In the genomic region with DNA sequence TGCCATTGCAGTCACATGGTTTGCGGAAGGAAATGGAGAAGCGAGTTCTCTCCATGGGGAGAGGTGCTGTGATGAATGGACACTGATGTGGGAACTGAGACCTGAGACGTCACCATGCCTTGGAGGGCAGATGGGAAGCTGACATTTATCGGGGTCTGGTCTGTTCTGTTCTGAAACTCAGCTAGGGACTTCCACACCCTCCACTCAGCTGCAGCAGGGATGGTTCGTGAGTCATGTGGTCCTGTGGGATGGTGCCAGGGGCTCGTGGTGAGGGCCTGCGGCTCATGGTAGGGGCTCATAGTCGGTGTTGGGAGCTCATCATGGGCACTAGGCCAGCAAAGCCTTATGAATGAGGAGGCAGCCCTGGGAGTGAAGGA, we compare ENCODE assay signal across 1 cellular context.
TF ChIP-seq lines count a peak whose summit lies in the region.

No MANE protein-coding gene starts in this region.

TF ChIP-seq in GM23338, 12 proteins besides CTCF, POLR2A, EP300 and RAD21 (continued from another document):
- TF ChIP-seq, protein P1, sequence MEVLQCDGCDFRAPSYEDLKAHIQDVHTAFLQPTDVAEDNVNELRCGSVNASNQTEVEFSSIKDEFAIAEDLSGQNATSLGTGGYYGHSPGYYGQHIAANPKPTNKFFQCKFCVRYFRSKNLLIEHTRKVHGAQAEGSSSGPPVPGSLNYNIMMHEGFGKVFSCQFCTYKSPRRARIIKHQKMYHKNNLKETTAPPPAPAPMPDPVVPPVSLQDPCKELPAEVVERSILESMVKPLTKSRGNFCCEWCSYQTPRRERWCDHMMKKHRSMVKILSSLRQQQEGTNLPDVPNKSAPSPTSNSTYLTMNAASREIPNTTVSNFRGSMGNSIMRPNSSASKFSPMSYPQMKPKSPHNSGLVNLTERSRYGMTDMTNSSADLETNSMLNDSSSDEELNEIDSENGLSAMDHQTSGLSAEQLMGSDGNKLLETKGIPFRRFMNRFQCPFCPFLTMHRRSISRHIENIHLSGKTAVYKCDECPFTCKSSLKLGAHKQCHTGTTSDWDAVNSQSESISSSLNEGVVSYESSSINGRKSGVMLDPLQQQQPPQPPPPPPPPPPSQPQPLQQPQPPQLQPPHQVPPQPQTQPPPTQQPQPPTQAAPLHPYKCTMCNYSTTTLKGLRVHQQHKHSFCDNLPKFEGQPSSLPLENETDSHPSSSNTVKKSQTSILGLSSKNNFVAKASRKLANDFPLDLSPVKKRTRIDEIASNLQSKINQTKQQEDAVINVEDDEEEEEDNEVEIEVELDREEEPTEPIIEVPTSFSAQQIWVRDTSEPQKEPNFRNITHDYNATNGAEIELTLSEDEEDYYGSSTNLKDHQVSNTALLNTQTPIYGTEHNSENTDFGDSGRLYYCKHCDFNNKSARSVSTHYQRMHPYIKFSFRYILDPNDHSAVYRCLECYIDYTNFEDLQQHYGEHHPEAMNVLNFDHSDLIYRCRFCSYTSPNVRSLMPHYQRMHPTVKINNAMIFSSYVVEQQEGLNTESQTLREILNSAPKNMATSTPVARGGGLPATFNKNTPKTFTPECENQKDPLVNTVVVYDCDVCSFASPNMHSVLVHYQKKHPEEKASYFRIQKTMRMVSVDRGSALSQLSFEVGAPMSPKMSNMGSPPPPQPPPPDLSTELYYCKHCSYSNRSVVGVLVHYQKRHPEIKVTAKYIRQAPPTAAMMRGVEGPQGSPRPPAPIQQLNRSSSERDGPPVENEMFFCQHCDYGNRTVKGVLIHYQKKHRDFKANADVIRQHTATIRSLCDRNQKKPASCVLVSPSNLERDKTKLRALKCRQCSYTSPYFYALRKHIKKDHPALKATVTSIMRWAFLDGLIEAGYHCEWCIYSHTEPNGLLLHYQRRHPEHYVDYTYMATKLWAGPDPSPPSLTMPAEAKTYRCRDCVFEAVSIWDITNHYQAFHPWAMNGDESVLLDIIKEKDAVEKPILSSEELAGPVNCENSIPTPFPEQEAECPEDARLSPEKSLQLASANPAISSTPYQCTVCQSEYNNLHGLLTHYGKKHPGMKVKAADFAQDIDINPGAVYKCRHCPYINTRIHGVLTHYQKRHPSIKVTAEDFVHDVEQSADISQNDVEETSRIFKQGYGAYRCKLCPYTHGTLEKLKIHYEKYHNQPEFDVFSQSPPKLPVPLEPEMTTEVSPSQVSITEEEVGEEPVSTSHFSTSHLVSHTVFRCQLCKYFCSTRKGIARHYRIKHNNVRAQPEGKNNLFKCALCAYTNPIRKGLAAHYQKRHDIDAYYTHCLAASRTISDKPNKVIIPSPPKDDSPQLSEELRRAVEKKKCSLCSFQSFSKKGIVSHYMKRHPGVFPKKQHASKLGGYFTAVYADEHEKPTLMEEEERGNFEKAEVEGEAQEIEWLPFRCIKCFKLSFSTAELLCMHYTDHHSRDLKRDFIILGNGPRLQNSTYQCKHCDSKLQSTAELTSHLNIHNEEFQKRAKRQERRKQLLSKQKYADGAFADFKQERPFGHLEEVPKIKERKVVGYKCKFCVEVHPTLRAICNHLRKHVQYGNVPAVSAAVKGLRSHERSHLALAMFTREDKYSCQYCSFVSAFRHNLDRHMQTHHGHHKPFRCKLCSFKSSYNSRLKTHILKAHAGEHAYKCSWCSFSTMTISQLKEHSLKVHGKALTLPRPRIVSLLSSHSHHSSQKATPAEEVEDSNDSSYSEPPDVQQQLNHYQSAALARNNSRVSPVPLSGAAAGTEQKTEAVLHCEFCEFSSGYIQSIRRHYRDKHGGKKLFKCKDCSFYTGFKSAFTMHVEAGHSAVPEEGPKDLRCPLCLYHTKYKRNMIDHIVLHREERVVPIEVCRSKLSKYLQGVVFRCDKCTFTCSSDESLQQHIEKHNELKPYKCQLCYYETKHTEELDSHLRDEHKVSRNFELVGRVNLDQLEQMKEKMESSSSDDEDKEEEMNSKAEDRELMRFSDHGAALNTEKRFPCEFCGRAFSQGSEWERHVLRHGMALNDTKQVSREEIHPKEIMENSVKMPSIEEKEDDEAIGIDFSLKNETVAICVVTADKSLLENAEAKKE (CRISPR knock-in tag; IDR thresholded peaks at IDR 0.05) = no peak
- TF ChIP-seq, protein P2, sequence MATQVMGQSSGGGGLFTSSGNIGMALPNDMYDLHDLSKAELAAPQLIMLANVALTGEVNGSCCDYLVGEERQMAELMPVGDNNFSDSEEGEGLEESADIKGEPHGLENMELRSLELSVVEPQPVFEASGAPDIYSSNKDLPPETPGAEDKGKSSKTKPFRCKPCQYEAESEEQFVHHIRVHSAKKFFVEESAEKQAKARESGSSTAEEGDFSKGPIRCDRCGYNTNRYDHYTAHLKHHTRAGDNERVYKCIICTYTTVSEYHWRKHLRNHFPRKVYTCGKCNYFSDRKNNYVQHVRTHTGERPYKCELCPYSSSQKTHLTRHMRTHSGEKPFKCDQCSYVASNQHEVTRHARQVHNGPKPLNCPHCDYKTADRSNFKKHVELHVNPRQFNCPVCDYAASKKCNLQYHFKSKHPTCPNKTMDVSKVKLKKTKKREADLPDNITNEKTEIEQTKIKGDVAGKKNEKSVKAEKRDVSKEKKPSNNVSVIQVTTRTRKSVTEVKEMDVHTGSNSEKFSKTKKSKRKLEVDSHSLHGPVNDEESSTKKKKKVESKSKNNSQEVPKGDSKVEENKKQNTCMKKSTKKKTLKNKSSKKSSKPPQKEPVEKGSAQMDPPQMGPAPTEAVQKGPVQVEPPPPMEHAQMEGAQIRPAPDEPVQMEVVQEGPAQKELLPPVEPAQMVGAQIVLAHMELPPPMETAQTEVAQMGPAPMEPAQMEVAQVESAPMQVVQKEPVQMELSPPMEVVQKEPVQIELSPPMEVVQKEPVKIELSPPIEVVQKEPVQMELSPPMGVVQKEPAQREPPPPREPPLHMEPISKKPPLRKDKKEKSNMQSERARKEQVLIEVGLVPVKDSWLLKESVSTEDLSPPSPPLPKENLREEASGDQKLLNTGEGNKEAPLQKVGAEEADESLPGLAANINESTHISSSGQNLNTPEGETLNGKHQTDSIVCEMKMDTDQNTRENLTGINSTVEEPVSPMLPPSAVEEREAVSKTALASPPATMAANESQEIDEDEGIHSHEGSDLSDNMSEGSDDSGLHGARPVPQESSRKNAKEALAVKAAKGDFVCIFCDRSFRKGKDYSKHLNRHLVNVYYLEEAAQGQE (IDR thresholded peaks at IDR 0.05; ENCODE audit: unreplicated experiment) = no peak
- no peak for TF ChIP-seq NANOG (IDR thresholded peaks at IDR 0.05; ENCODE audit: borderline replicate concordance)
- TF ChIP-seq JUNB (IDR thresholded peaks at IDR 0.05; ENCODE audit: unreplicated experiment) = no peak
- no peak for TF ChIP-seq ZNF331 (CRISPR knock-in tag; IDR thresholded peaks at IDR 0.05; ENCODE audit: low read depth)
- TF ChIP-seq CREB1 (CRISPR knock-in tag; IDR thresholded peaks at IDR 0.05; ENCODE audit: low read depth) = no peak
- TF ChIP-seq STAT1 (IDR thresholded peaks at IDR 0.05; ENCODE audit: unreplicated experiment) = no peak
